Comparison of ENCODE assay signal across 1 cellular context in genomic region chr12:111436811-111437210, GRCh38.
TF ChIP-seq lines count a peak whose summit lies in the region.

No MANE protein-coding gene starts in this region.

TF ChIP-seq in K562, 482 proteins besides CTCF, POLR2A, EP300 and RAD21:
- 0 out of 2 replicates have a peak, but pooled peaks have one; percentile 12 for TF ChIP-seq POLR2G (IDR thresholded peaks at IDR 0.05; ENCODE audit: low read depth, low read length)
- no peak for TF ChIP-seq CC2D1A (IDR thresholded peaks at IDR 0.05)
